ENCODE assay signal across 9 cellular contexts in genomic region chr7:23347682-23348180, GRCh38. TPM values are rescaled to one million over a fixed set of nuclear protein-coding genes. Genes with fewer than 3 reads are reported as not detected.
DNase-seq lines count a peak whose midpoint lies in the region; ATAC-seq and TF ChIP-seq lines count a peak whose summit lies in the region.
"Had no signal": no experiment of that assay in that cellular context is flagged by ENCODE, and none has a peak within 500 bp of the region (broad histone marks: within the 10 kb centered on the region; RNA-seq: fewer than 3 reads in every experiment).

No MANE protein-coding gene starts in this region.

- no peak overlapping the region for H3K27ac ChIP-seq in stomach
- H3K27ac ChIP-seq in endodermal cell (ENCODE audit: low read depth, low read length) = no peak overlapping the region
- H3K27ac ChIP-seq: right lobe of liver had no signal

- H3K4me1 ChIP-seq in stomach (peaks cover 0 to 13% (median 0%) of the 10 kb centered on the region in 4 donors), endodermal cell (ENCODE audit: control insufficient read depth, insufficient read depth, low read length) (peaks cover 10% of the 10 kb centered on the region)
- H3K4me1 ChIP-seq: right lobe of liver had no signal

- DNase-seq in AML-193 (lab: John Stamatoyannopoulos, UW) (peak; percentile 78 to 80), WTC11 (ENCODE audit: low spot score) (no peak), kidney tubule cell (ENCODE audit: low spot score) (peak; percentile 52), NCI-H1930 (lab: John Stamatoyannopoulos, UW) (no peak), stomach (no peak), endodermal cell (no peak)
- DNase-seq in activated CD4-positive, alpha-beta memory T cell treated with anti-CD3 and anti-CD28 coated beads, Interleukin-2, amount 10 ng/mL, durations not matched to agents 7 days and 5 days = no peak
- DNase-seq: right lobe of liver had no signal

- no peaks in the 10 kb centered on the region for H3K9me3 ChIP-seq in stomach
- H3K9me3 ChIP-seq in endodermal cell (ENCODE audit: control insufficient read depth, low read length) = no peaks in the 10 kb centered on the region
- H3K9me3 ChIP-seq: right lobe of liver had no signal

- H3K4me1 Mint-ChIP-seq in WTC11 (peaks cover 9% of the 10 kb centered on the region), endodermal cell (peaks cover 48% of the 10 kb centered on the region)
- H3K4me1 Mint-ChIP-seq in activated CD4-positive, alpha-beta memory T cell treated with anti-CD3 and anti-CD28 coated beads, Interleukin-2, amount 10 ng/mL, durations not matched to agents 7 days and 5 days = peaks cover 24% of the 10 kb centered on the region

- POLR2A ChIA-PET in WTC11 (lab: Charles Lee) = no interaction called here
- POLR2A ChIA-PET in activated CD4-positive, alpha-beta memory T cell treated with anti-CD3 and anti-CD28 coated beads, Interleukin-2, amount 10 ng/mL, durations not matched to agents 7 days and 5 days (lab: Charles Lee) = interaction anchor here (0.9 kb wide), 1 partner anchor 9 kb away, joined by 3 read pairs; no protein-coding TSS in a partner anchor

- 66 to 77% (median 72%) methylated on average over 8 of the region's 8 CpGs for whole genome bisulfite sequencing in stomach, 5 donors
- WGBS in endodermal cell (ENCODE audit: insufficient coverage in 1 of 2, insufficient read length in 1 of 2), 2 experiments = 98 to 99% methylated on average over 8 of the region's 8 CpGs

- TF ChIP-seq CTCF in WTC11 (IDR thresholded peaks at IDR 0.05) = no peak
- no peak for TF ChIP-seq CTCF in stomach (IDR thresholded peaks at IDR 0.05)
- no peak for TF ChIP-seq CTCF in endodermal cell (conservative IDR thresholded peaks at IDR 0.05)

- H3K27me3 ChIP-seq in stomach (peaks cover 0 to 22% (median 0%) of the 10 kb centered on the region in 3 donors), endodermal cell (ENCODE audit: control insufficient read depth, insufficient read depth, low read length, poor library complexity, severe bottlenecking) (no peaks in the 10 kb centered on the region)
- H3K27me3 ChIP-seq: right lobe of liver had no signal

- peaks cover 64% of the 10 kb centered on the region for H3K36me3 Mint-ChIP-seq in WTC11
- H3K36me3 Mint-ChIP-seq in activated CD4-positive, alpha-beta memory T cell treated with anti-CD3 and anti-CD28 coated beads, Interleukin-2, amount 10 ng/mL, durations not matched to agents 7 days and 5 days (ENCODE audit: low read depth) = no peaks in the 10 kb centered on the region
- H3K36me3 Mint-ChIP-seq in endodermal cell (ENCODE audit: low read depth) = peaks cover 50% of the 10 kb centered on the region

- peak; percentile 52 for ATAC-seq in HG03108 (IDR thresholded peaks at IDR 0.05; ENCODE audit: unreplicated experiment)
- no peak for ATAC-seq in WTC11

- no peak for TF ChIP-seq POLR2A in stomach (IDR thresholded peaks at IDR 0.05)

- no peaks in the 10 kb centered on the region for H3K36me3 ChIP-seq in stomach
- peaks cover 68% of the 10 kb centered on the region for H3K36me3 ChIP-seq in endodermal cell (ENCODE audit: control insufficient read depth, insufficient read depth, low read length)
- H3K36me3 ChIP-seq: right lobe of liver had no signal

- no peaks in the 10 kb centered on the region for H3K9me3 Mint-ChIP-seq in WTC11
- no peaks in the 10 kb centered on the region for H3K9me3 Mint-ChIP-seq in activated CD4-positive, alpha-beta memory T cell treated with anti-CD3 and anti-CD28 coated beads, Interleukin-2, amount 10 ng/mL, durations not matched to agents 7 days and 5 days
- H3K9me3 Mint-ChIP-seq in endodermal cell = no peaks in the 10 kb centered on the region

- H3K27ac Mint-ChIP-seq in WTC11 (peak overlapping the region; percentile 27; the same call in 1 of the 2 replicates), endodermal cell (no peak overlapping the region)
- no peak overlapping the region for H3K27ac Mint-ChIP-seq in activated CD4-positive, alpha-beta memory T cell treated with anti-CD3 and anti-CD28 coated beads, Interleukin-2, amount 10 ng/mL, durations not matched to agents 7 days and 5 days

- no peak overlapping the region for H3K9ac ChIP-seq in endodermal cell (ENCODE audit: extremely low read depth, low read length, poor library complexity, severe bottlenecking)

- H3K4me3 Mint-ChIP-seq in WTC11 (no peak overlapping the region), endodermal cell (no peak overlapping the region)
- no peak overlapping the region for H3K4me3 Mint-ChIP-seq in activated CD4-positive, alpha-beta memory T cell treated with anti-CD3 and anti-CD28 coated beads, Interleukin-2, amount 10 ng/mL, durations not matched to agents 7 days and 5 days

- no peak overlapping the region for H3K4me3 ChIP-seq in stomach
- H3K4me3 ChIP-seq in endodermal cell (ENCODE audit: low read length) = no peak overlapping the region
- H3K4me3 ChIP-seq: right lobe of liver had no signal

- intact Hi-C loops in stomach (cut with DNase I; ENCODE audit: low total_unique reads) = no loop called here

- CTCF ChIA-PET in WTC11 (lab: Charles Lee) = interaction anchor here (1.1 kb wide), 1 partner anchor 75 kb away, joined by 3 read pairs; no protein-coding TSS in a partner anchor
- CTCF ChIA-PET in activated CD4-positive, alpha-beta memory T cell treated with anti-CD3 and anti-CD28 coated beads, Interleukin-2, amount 10 ng/mL, durations not matched to agents 7 days and 5 days (lab: Charles Lee) = interaction anchor here (0.9 to 1.7 kb wide), 3 partner anchors 10 to 116 kb away, joined by 3 to 6 read pairs (median 4); no protein-coding TSS in a partner anchor

- H3K27me3 Mint-ChIP-seq in WTC11 (ENCODE audit: low read depth) = no peaks in the 10 kb centered on the region
- H3K27me3 Mint-ChIP-seq in activated CD4-positive, alpha-beta memory T cell treated with anti-CD3 and anti-CD28 coated beads, Interleukin-2, amount 10 ng/mL, durations not matched to agents 7 days and 5 days = peaks cover 22% of the 10 kb centered on the region
- H3K27me3 Mint-ChIP-seq in endodermal cell (ENCODE audit: insufficient read depth) = no peaks in the 10 kb centered on the region

- no peak for TF ChIP-seq EP300 in stomach (IDR thresholded peaks at IDR 0.05)

TF ChIP-seq in WTC11, 78 proteins besides CTCF, POLR2A, EP300 and RAD21 (continues in another document):
- TF ChIP-seq SP1 (CRISPR knock-in tag; conservative IDR thresholded peaks at IDR 0.05) (no peak), RELA (CRISPR knock-in tag; IDR thresholded peaks at IDR 0.05; ENCODE audit: borderline replicate concordance) (no peak), ZNF281 (CRISPR knock-in tag; IDR thresholded peaks at IDR 0.05) (no peak), MLX (CRISPR knock-in tag; IDR thresholded peaks at IDR 0.05) (no peak), ATF6 (CRISPR knock-in tag; IDR thresholded peaks at IDR 0.05) (no peak)

RNA-seq across cellular contexts. Expression of gene MALSU1, which starts 48.6 kb away (rescaled TPM):
- total RNA-seq in WTC11 (2021) (75.2 to 81.5 TPM (median 81.4 TPM) in 3 replicates), stomach (10 to 100 TPM in 4 of 5 donors, 1 to 10 TPM in 1; 2.9 to 79.9 (median 68.9) TPM), endodermal cell (10 to 100 TPM; 73.5 to 87.4 TPM)
- 10 to 100 TPM; 32.9 to 49.3 (median 42.8) TPM for polyA plus RNA-seq in stomach
- total RNA-seq in activated CD4-positive, alpha-beta memory T cell treated with anti-CD3 and anti-CD28 coated beads, Interleukin-2, amount 10 ng/mL, durations not matched to agents 7 days and 5 days = 10 to 100 TPM; 49.8 to 51.8 TPM
- polyA plus RNA-seq in endodermal cell (2013, experiment 1 of 2) = 69.1 TPM
- 64.2 TPM for polyA plus RNA-seq in endodermal cell (2013, experiment 2 of 2)

Comparison
In these comparisons a context has a peak if more than half of its experiments do, and no peak if none do; other contexts are left out.
1. DNase-seq: peak in AML-193 (2 of 2) and kidney tubule cell (single experiment); none in WTC11 (single experiment), NCI-H1930 (0 of 2), stomach (single experiment), activated CD4-positive, alpha-beta memory T cell treated with anti-CD3 and anti-CD28 coated beads, Interleukin-2, amount 10 ng/mL, durations not matched to agents 7 days and 5 days (single experiment) and endodermal cell (single experiment).